8 cellular contexts compared by ENCODE assay signal in genomic region chr19:53879145-53880037, GRCh38. TPM values are rescaled to one million over a fixed set of nuclear protein-coding genes. Genes with fewer than 3 reads are reported as not detected.
DNase-seq lines count a peak whose midpoint lies in the region; FAIRE-seq and TF ChIP-seq lines count a peak whose summit lies in the region.

No MANE protein-coding gene starts in this region.

- FAIRE-seq in bronchial epithelial cell (lab: Jason Lieb, UNC) = no peak

- H3K36me3 ChIP-seq in HAP-1 (replicated peaks) (peaks cover under 1% of the 10 kb centered on the region; the same call in 1 of the 2 replicates), bronchial epithelial cell (ENCODE audit: control insufficient read depth, insufficient read depth, low read length) (no peaks in the 10 kb centered on the region), skeletal muscle satellite cell (ENCODE audit: insufficient read depth, low read length) (peaks cover 17% of the 10 kb centered on the region)

- in situ Hi-C loops in HAP-1 (cut with MboI; ENCODE audit: low sequenced_read_pairs) = no loop called here

- H3K4me1 ChIP-seq in HAP-1 (peaks cover 12% of the 10 kb centered on the region), skeletal muscle satellite cell (ENCODE audit: control insufficient read depth, insufficient read depth, low read length) (peaks cover 14% of the 10 kb centered on the region)

- H3K4me3 ChIP-seq in HAP-1 (peak overlapping the region; percentile 41), bronchial epithelial cell (ENCODE audit: low read depth, low read length) (peak overlapping the region; percentile 40), skeletal muscle satellite cell (ENCODE audit: low read length) (peak overlapping the region; percentile 78)

- H3K4me2 ChIP-seq in skeletal muscle satellite cell (ENCODE audit: low read length) = peak overlapping the region; percentile 93

- H3K27me3 ChIP-seq in HAP-1 (ENCODE audit: low read depth) (no peaks in the 10 kb centered on the region; the same call in 1 of the 2 replicates), bronchial epithelial cell (ENCODE audit: control insufficient read depth, insufficient read depth, low read length) (peaks cover 26% of the 10 kb centered on the region), skeletal muscle satellite cell (ENCODE audit: control insufficient read depth, insufficient read depth, low read length) (peaks cover 43% of the 10 kb centered on the region)

- TF ChIP-seq CTCF in VCaP (conservative IDR thresholded peaks at IDR 0.05) = no peak
- no peak for TF ChIP-seq CTCF in bronchial epithelial cell (IDR thresholded peaks at IDR 0.05; ENCODE audit: insufficient read depth, low read length, severe bottlenecking)

- H3K9me3 ChIP-seq in HAP-1 (no peaks in the 10 kb centered on the region), skeletal muscle satellite cell (replicated peaks; ENCODE audit: low read length) (no peaks in the 10 kb centered on the region)

- H3K27ac ChIP-seq in VCaP = peak overlapping the region; percentile 62; the same call in 1 of the 2 replicates

- peak; percentile 84 for DNase-seq in EH (ENCODE audit: low read depth)
- peak; percentile 92 to 98 for DNase-seq in HAP-1 (ENCODE audit: low spot score in 2 of 2)
- peak; percentile 55 for DNase-seq in NCI-H1048 (lab: John Stamatoyannopoulos, UW)
- peak; percentile 64 for DNase-seq in bronchial epithelial cell (ENCODE audit: low read depth)
- peak; percentile 93 for DNase-seq in iPS-NIHi7 (ENCODE audit: extremely low spot score)
- DNase-seq in NCI-H2107 (lab: John Stamatoyannopoulos, UW) = no peak

- peak overlapping the region; percentile 69 for H3K9ac ChIP-seq in skeletal muscle satellite cell (ENCODE audit: low read depth, low read length)

RNA-seq across cellular contexts. Expression of gene PRKCG, which starts 2.6 kb away (rescaled TPM):
- total RNA-seq in bronchial epithelial cell = not detected in 2 replicates
- total RNA-seq in skeletal muscle satellite cell (2012; rRNA removed) = not detected in 2 replicates

RNA-seq across cellular contexts. Expression of gene MYADM, which starts 11.7 kb away (rescaled TPM):
- total RNA-seq in bronchial epithelial cell = 1.3 and 1.4 TPM in 2 replicates
- total RNA-seq in skeletal muscle satellite cell (2012; rRNA removed) = 16.7 and 34.1 TPM in 2 replicates

RNA-seq across cellular contexts. Expression of gene CACNG7, which starts 29.7 kb away (rescaled TPM):
- total RNA-seq in bronchial epithelial cell = not detected in 2 replicates
- 0.22 and 0.51 TPM in 2 replicates for total RNA-seq in skeletal muscle satellite cell (2012; rRNA removed)

RNA-seq across cellular contexts. Expression of gene NLRP12, which starts 55.3 kb away (rescaled TPM):
- under 0.01 TPM in 1 of 2 replicates, not detected in the other for total RNA-seq in bronchial epithelial cell
- not detected in 2 replicates for total RNA-seq in skeletal muscle satellite cell (2012; rRNA removed)
